ENCODE assay signal across 23 cellular contexts in the genomic region with DNA sequence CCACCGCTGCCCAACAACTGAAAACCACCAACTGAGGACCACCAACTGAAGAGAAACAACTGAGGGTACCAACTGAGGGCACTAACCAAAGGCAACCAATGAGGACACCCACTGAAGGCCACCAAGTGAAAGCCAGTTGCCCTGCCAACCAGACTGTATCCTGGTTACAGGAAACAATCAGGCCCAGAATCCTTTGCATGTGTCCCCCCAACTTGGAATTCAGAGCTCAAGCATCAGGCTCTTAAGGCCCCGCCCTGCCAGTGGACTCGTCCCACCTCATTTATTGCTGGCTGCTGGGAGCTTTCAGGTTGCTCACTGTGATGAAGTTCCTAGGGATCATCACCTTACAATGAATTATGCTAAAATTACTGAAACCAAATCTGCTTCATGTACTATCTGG.
"Had no signal": no experiment of that assay in that cellular context is flagged by ENCODE, and none has a peak within 500 bp of the region (broad histone marks: within the 10 kb centered on the region; RNA-seq: fewer than 3 reads in every experiment).

No MANE protein-coding gene starts in this region.

- DNase-seq: effector memory CD4-positive, alpha-beta T cell; heart left ventricle; left cardiac atrium; left lung; naive thymus-derived CD8-positive, alpha-beta T cell; occipital lobe; right lobe of liver; small intestine; stimulated activated CD4-positive, alpha-beta T cell treated with anti-CD3 and anti-CD28 coated beads, Interleukin-15, amount 100 ng/mL, for 24 hours; stimulated activated CD4-positive, alpha-beta T cell treated with anti-CD3 and anti-CD28 coated beads, Interleukin-2, amount 100 ng/mL, for 48 hours; stimulated activated naive CD4-positive, alpha-beta T cell; stimulated activated naive CD8-positive, alpha-beta T cell treated with anti-CD3 and anti-CD28 coated beads, Interleukin-15, amount 100 ng/mL, for 72 hours; transverse colon; upper lobe of right lung; uterus had no signal

- H3K9me3 Mint-ChIP-seq: dendritic cell treated with granulocyte-macrophage colony-stimulating factor and Interleukin-4, amounts not matched to agents 40 ng/mL and 50 ng/mL, for 4 days; naive thymus-derived CD8-positive, alpha-beta T cell; stimulated activated naive CD8-positive, alpha-beta T cell treated with anti-CD3 and anti-CD28 coated beads, Interleukin-15, amount 100 ng/mL, for 72 hours had no signal

- H3K27me3 ChIP-seq: esophagus muscularis mucosa, foreskin keratinocyte, gastroesophageal sphincter, heart left ventricle, hepatocyte, left lung, right lobe of liver, suprapubic skin, transverse colon, upper lobe of right lung, uterus had no signal

- H3K79me2 ChIP-seq: hepatocyte, parathyroid adenoma had no signal

- H3K36me3 ChIP-seq: esophagus muscularis mucosa, gastroesophageal sphincter, heart left ventricle, left lung, right lobe of liver, suprapubic skin, transverse colon, upper lobe of right lung, uterus had no signal

- H3K9ac ChIP-seq: parathyroid adenoma had no signal

- H2AFZ ChIP-seq: hepatocyte, parathyroid adenoma had no signal

- H3K27ac Mint-ChIP-seq: dendritic cell treated with granulocyte-macrophage colony-stimulating factor and Interleukin-4, amounts not matched to agents 40 ng/mL and 50 ng/mL, for 4 days; progenitor cell of endocrine pancreas; stimulated activated naive CD8-positive, alpha-beta T cell treated with anti-CD3 and anti-CD28 coated beads, Interleukin-15, amount 100 ng/mL, for 72 hours had no signal

- H3K4me3 Mint-ChIP-seq: dendritic cell treated with granulocyte-macrophage colony-stimulating factor and Interleukin-4, amounts not matched to agents 40 ng/mL and 50 ng/mL, for 4 days; naive thymus-derived CD8-positive, alpha-beta T cell; stimulated activated naive CD8-positive, alpha-beta T cell treated with anti-CD3 and anti-CD28 coated beads, Interleukin-15, amount 100 ng/mL, for 72 hours had no signal

- H3K9me3 ChIP-seq: esophagus muscularis mucosa, gastroesophageal sphincter, heart left ventricle, left lung, right lobe of liver, suprapubic skin, transverse colon, upper lobe of right lung, uterus had no signal

- ATAC-seq: foreskin keratinocyte; gastroesophageal sphincter; heart left ventricle; left cardiac atrium; left lung; naive thymus-derived CD8-positive, alpha-beta T cell; upper lobe of right lung had no signal

- H3K4me3 ChIP-seq: esophagus muscularis mucosa, gastroesophageal sphincter, heart left ventricle, hepatocyte, left lung, right lobe of liver, suprapubic skin, transverse colon, upper lobe of right lung, uterus had no signal

- H3K27me3 Mint-ChIP-seq: stimulated activated naive CD8-positive, alpha-beta T cell treated with anti-CD3 and anti-CD28 coated beads, Interleukin-15, amount 100 ng/mL, for 72 hours had no signal

- H3K4me2 ChIP-seq: hepatocyte had no signal

- H3K4me1 ChIP-seq: esophagus muscularis mucosa, foreskin keratinocyte, gastroesophageal sphincter, heart left ventricle, left lung, parathyroid adenoma, right lobe of liver, suprapubic skin, transverse colon, upper lobe of right lung, uterus had no signal

- H3K27ac ChIP-seq: esophagus muscularis mucosa, foreskin keratinocyte, gastroesophageal sphincter, heart left ventricle, hepatocyte, left lung, parathyroid adenoma, right lobe of liver, suprapubic skin, transverse colon, upper lobe of right lung, uterus had no signal
